14 cellular contexts compared by ENCODE assay signal in genomic region chr4:75598390-75598789, GRCh38. TPM values are rescaled to one million over a fixed set of nuclear protein-coding genes. Genes with fewer than 3 reads are reported as not detected.
DNase-seq lines count a peak whose midpoint lies in the region; ATAC-seq and TF ChIP-seq lines count a peak whose summit lies in the region.
"Had no signal": no experiment of that assay in that cellular context is flagged by ENCODE, and none has a peak within 500 bp of the region (broad histone marks: within the 10 kb centered on the region; RNA-seq: fewer than 3 reads in every experiment).

No MANE protein-coding gene starts in this region.

- TF ChIP-seq POLR2A in esophagus squamous epithelium (IDR thresholded peaks at IDR 0.05): no peak

- no peaks in the 10 kb centered on the region for H3K9me3 ChIP-seq in RWPE2 (ENCODE audit: severe bottlenecking)
- no peaks in the 10 kb centered on the region for H3K9me3 ChIP-seq in esophagus squamous epithelium
- H3K9me3 ChIP-seq: Peyer's patch, psoas muscle had no signal

- TF ChIP-seq CTCF in GM13977 (IDR thresholded peaks at IDR 0.05; ENCODE audit: extremely low read depth, insufficient read depth, missing control alignments) (no peak), RWPE2 (IDR thresholded peaks at IDR 0.05; ENCODE audit: poor library complexity, severe bottlenecking) (no peak), esophagus squamous epithelium (IDR thresholded peaks at IDR 0.05) (no peak)

- H3K27ac ChIP-seq in ACC112 (ENCODE audit: low read depth, low read length): no peak overlapping the region
- H3K27ac ChIP-seq in RWPE2 (ENCODE audit: poor library complexity, severe bottlenecking): no peak overlapping the region
- no peak overlapping the region for H3K27ac ChIP-seq in esophagus squamous epithelium
- H3K27ac ChIP-seq: Peyer's patch, psoas muscle had no signal

- H3K4me1 ChIP-seq in ACC112 (ENCODE audit: control insufficient read depth, insufficient read depth, low read length, unreplicated experiment): peaks cover 9% of the 10 kb centered on the region
- H3K4me1 ChIP-seq in RWPE2 (ENCODE audit: insufficient read depth, poor library complexity, severe bottlenecking): no peaks in the 10 kb centered on the region
- no peaks in the 10 kb centered on the region for H3K4me1 ChIP-seq in esophagus squamous epithelium
- H3K4me1 ChIP-seq: Peyer's patch, psoas muscle had no signal

- intact Hi-C loops in esophagus squamous epithelium (cut with DNase I): no loop called here

- H3K4me3 ChIP-seq in ACC112 (ENCODE audit: low read depth, low read length) (no peak overlapping the region), RWPE2 (ENCODE audit: severe bottlenecking) (no peak overlapping the region), esophagus squamous epithelium (no peak overlapping the region)
- H3K4me3 ChIP-seq: Peyer's patch, psoas muscle had no signal

- H3K79me2 ChIP-seq in ACC112 (ENCODE audit: control insufficient read depth, insufficient read depth, low read length, unreplicated experiment): no peaks in the 10 kb centered on the region

- DNase-seq in GM13977 (ENCODE audit: low spot score): peak; percentile 27
- no peak for DNase-seq in RWPE2 (ENCODE audit: low spot score)
- peak; percentile 16 for DNase-seq in fibroblast of peridontal ligament (ENCODE audit: extremely low read depth)
- DNase-seq in HPDE6-E6E7 (ENCODE audit: extremely low spot score): no peak
- no peak for DNase-seq in esophagus squamous epithelium (lab: John Stamatoyannopoulos, UW)
- DNase-seq: CD8-positive, alpha-beta memory T cell; NCI-H1694 treated with DMSO at 0.1 percent for 48 hours; Peyer's patch; psoas muscle had no signal

- 57 to 64% methylated on average over 3 of the region's 3 CpGs for WGBS in esophagus squamous epithelium, 2 donors

- in situ Hi-C loops in GM13977 (cut with MboI; ENCODE audit: low pct_unique_long_range_greater_than_20kb, low sequenced_read_pairs, unreplicated experiment): no loop called here

- peak overlapping the region; percentile 86 for H2AFZ ChIP-seq in ACC112 (ENCODE audit: low read length, unreplicated experiment)

- H3K27me3 ChIP-seq in ACC112 (ENCODE audit: insufficient read depth, low read length) (no peaks in the 10 kb centered on the region), RWPE2 (ENCODE audit: insufficient read depth, poor library complexity, severe bottlenecking) (no peaks in the 10 kb centered on the region), esophagus squamous epithelium (no peaks in the 10 kb centered on the region)
- H3K27me3 ChIP-seq: Peyer's patch had no signal

- H3K36me3 ChIP-seq in ACC112 (ENCODE audit: insufficient read depth, low read length) (peaks cover 3% of the 10 kb centered on the region; the same call in 1 of the 2 replicates), RWPE2 (ENCODE audit: low read depth) (no peaks in the 10 kb centered on the region), esophagus squamous epithelium (no peaks in the 10 kb centered on the region)
- H3K36me3 ChIP-seq: Peyer's patch had no signal

- ATAC-seq in RWPE2 (ENCODE audit: low read depth): peak; percentile 17; the same call in 1 of the 3 replicates
- no peak for ATAC-seq in HG03571 (IDR thresholded peaks at IDR 0.05; ENCODE audit: unreplicated experiment)
- ATAC-seq in HG02798 (IDR thresholded peaks at IDR 0.05; ENCODE audit: poor library complexity, unreplicated experiment): no peak
- ATAC-seq: psoas muscle had no signal

RNA-seq across cellular contexts. Expression of gene CDKL2, which starts 31.9 kb away (rescaled TPM):
- total RNA-seq in esophagus squamous epithelium: 1 to 10 TPM in 2 of 4 donors, under 1 TPM in 2; 0.13 to 1.3 (median 0.71) TPM

RNA-seq across cellular contexts. Expression of gene ODAPH, which starts 42.5 kb away (rescaled TPM):
- total RNA-seq in esophagus squamous epithelium: under 1 TPM in 1 of 4 donors, not detected in 3; 0.23 TPM
- total RNA-seq: activated T-helper 2 cell treated with anti-CD3 and anti-CD28 coated beads, Interferon-gamma antibody, Interleukin-2, Interleukin-4, amounts not matched to agents 10 μg/mL and 5 μg/mL and 100 μg/mL, durations not matched to agents 14 hours and 24 hours and 36 hours; CD8-positive, alpha-beta memory T cell; chondrocyte; Peyer's patch had no signal

Comparison
In these comparisons a context has a peak if more than half of its experiments do, and no peak if none do; other contexts are left out.
1. DNase-seq: peak in GM13977 (single experiment) and fibroblast of peridontal ligament (single experiment); none in RWPE2 (single experiment), HPDE6-E6E7 (single experiment) and esophagus squamous epithelium (single experiment).